ENCODE assay signal across 26 cellular contexts in genomic region chr14:74244115-74244514, GRCh38. TPM values are rescaled to one million over a fixed set of nuclear protein-coding genes. Genes with fewer than 3 reads are reported as not detected.
DNase-seq lines count a peak whose midpoint lies in the region; ATAC-seq, FAIRE-seq and TF ChIP-seq lines count a peak whose summit lies in the region.
"Had no signal": no experiment of that assay in that cellular context is flagged by ENCODE, and none has a peak within 500 bp of the region (broad histone marks: within the 10 kb centered on the region; RNA-seq: fewer than 3 reads in every experiment).

No MANE protein-coding gene starts in this region.

- H2AFZ ChIP-seq in GM12878 (ENCODE audit: control insufficient read depth, low read depth, low read length) = no peak overlapping the region
- no peak overlapping the region for H2AFZ ChIP-seq in osteoblast (ENCODE audit: low read length)

- no peak for TF ChIP-seq EP300 in GM12878 (IDR thresholded peaks at IDR 0.05; ENCODE audit: borderline replicate concordance in 1 of 2, control insufficient read depth in 1 of 2, low read depth in 2 of 2, low read length in 2 of 2)

- no peak overlapping the region for H3K27ac ChIP-seq in HEK293 (ENCODE audit: extremely low read depth, low read depth, low read length)
- H3K27ac ChIP-seq in GM12878 (ENCODE audit: control insufficient read depth, insufficient read depth) = no peak overlapping the region
- H3K27ac ChIP-seq in osteoblast (ENCODE audit: low read depth, low read length) = no peak overlapping the region
- H3K27ac ChIP-seq in testis = no peak overlapping the region
- H3K27ac ChIP-seq in gastrocnemius medialis = no peak overlapping the region
- H3K27ac ChIP-seq: transverse colon, VCaP had no signal

- no TSS peak for BruUV-seq in GM12878 (replicated peaks; lab: Mats Ljungman, UMichigan)

- in situ Hi-C loops in GM12878 (cut with MboI) (no loop called here), gastrocnemius medialis (cut with MboI; ENCODE audit: low sequenced_read_pairs in 4 of 4) (no loop called here)

- H3K9ac ChIP-seq in GM12878 (ENCODE audit: control insufficient read depth, insufficient read depth, low read length) = no peak overlapping the region

- FAIRE-seq in GM12878 (lab: Jason Lieb, UNC) = no peak
- FAIRE-seq: D721Med had no signal

- H3K9me3 ChIP-seq in HEK293 (ENCODE audit: control insufficient read depth, insufficient read depth, low read depth, low read length) = no peaks in the 10 kb centered on the region
- H3K9me3 ChIP-seq in GM12878 (replicated peaks; ENCODE audit: control insufficient read depth, insufficient read depth, low read length) = no peaks in the 10 kb centered on the region
- no peaks in the 10 kb centered on the region for H3K9me3 ChIP-seq in osteoblast (ENCODE audit: low read depth, low read length)
- H3K9me3 ChIP-seq in testis = no peaks in the 10 kb centered on the region
- no peaks in the 10 kb centered on the region for H3K9me3 ChIP-seq in gastrocnemius medialis
- H3K9me3 ChIP-seq: transverse colon had no signal

- peak; percentile 40; the same call in 2 of the 3 replicates for ATAC-seq in GM12878
- ATAC-seq in gastrocnemius medialis = no peak
- ATAC-seq: sciatic nerve; stimulated activated memory B cell treated with anti-CD40 and anti-IgM and Interleukin-4, amounts not matched to agents 10 μg/mL and 1 μg/mL and 100 μg/mL, for 72 hours; T-helper 17 cell had no signal

- RAD21 ChIA-PET in GM12878 (lab: Charles Lee; ENCODE audit: unreplicated experiment) = no interaction called here

- H3K4me2 ChIP-seq in GM12878 (ENCODE audit: control insufficient read depth, insufficient read depth) (no peak overlapping the region), osteoblast (ENCODE audit: insufficient read depth, low read length) (no peak overlapping the region)

- H3K4me1 ChIP-seq in HEK293 (ENCODE audit: control insufficient read depth, insufficient read depth, low read length) (no peaks in the 10 kb centered on the region), GM12878 (ENCODE audit: control insufficient read depth, insufficient read depth, low read length) (no peaks in the 10 kb centered on the region), osteoblast (ENCODE audit: insufficient read depth, low read length) (no peaks in the 10 kb centered on the region), testis (peaks cover 12% of the 10 kb centered on the region), gastrocnemius medialis (peaks cover 12 to 22% of the 10 kb centered on the region in 2 donors)

- DNase-seq in GM10248 (ENCODE audit: extremely low spot score) (no peak), GM12878 (ENCODE audit: low read depth, low spot score) (no peak), osteoblast (ENCODE audit: insufficient read length, low spot score, missing footprints) (peak; percentile 62), testis (no peak), gastrocnemius medialis (no peak), COLO668 (lab: John Stamatoyannopoulos, UW; ENCODE audit: unreplicated experiment) (no peak)
- DNase-seq: activated CD4-positive, alpha-beta memory T cell treated with anti-CD3 and anti-CD28 coated beads for 36 hours; activated naive CD4-positive, alpha-beta T cell treated with anti-CD3 and anti-CD28 coated beads, Interleukin-2, amount 10 ng/mL, durations not matched to agents 7 days and 5 days; activated T-cell treated with anti-CD3 and anti-CD28 coated beads for 4 hours; aorta; GDM1; NCI-H1092; NCI-H2029 treated with DMSO at 0.1 percent for 48 hours; nucleus accumbens; T-helper 17 cell; transverse colon had no signal

- POLR2A ChIA-PET in GM10248 (lab: Yijun Ruan, JAX) (no interaction called here), HEK293 (lab: Yijun Ruan, JAX) (no interaction called here), GM12878 (lab: Charles Lee) (no interaction called here)

- H3K79me2 ChIP-seq in GM12878 (ENCODE audit: control insufficient read depth, insufficient read depth, low read length) (no peaks in the 10 kb centered on the region), osteoblast (ENCODE audit: insufficient read depth, low read length) (no peaks in the 10 kb centered on the region)

- intact Hi-C loops in GM12878 (cut with micrococcal nuclease; ENCODE audit: unreplicated experiment) = no loop called here
- intact Hi-C loops in testis (cut with DNase I; ENCODE audit: low total_unique reads) = no loop called here
- intact Hi-C loops in gastrocnemius medialis (cut with DNase I; ENCODE audit: low total_unique reads) = no loop called here

- H4K20me1 ChIP-seq in GM12878 (ENCODE audit: control insufficient read depth, insufficient read depth) = no peaks in the 10 kb centered on the region
- H4K20me1 ChIP-seq in osteoblast (ENCODE audit: insufficient read depth, low read length) = peaks cover 2% of the 10 kb centered on the region

- no peaks in the 10 kb centered on the region for H3K36me3 ChIP-seq in HEK293 (ENCODE audit: control insufficient read depth in 2 of 2, insufficient read depth in 1 of 2, low read length in 2 of 2)
- H3K36me3 ChIP-seq in GM12878 (ENCODE audit: control insufficient read depth in 2 of 2, insufficient read depth in 2 of 2, low read length in 1 of 2) = no peaks in the 10 kb centered on the region
- H3K36me3 ChIP-seq in osteoblast (ENCODE audit: insufficient read depth, low read length) = no peaks in the 10 kb centered on the region
- H3K36me3 ChIP-seq in testis (ENCODE audit: low read depth, missing control alignments) = no peaks in the 10 kb centered on the region
- H3K36me3 ChIP-seq in gastrocnemius medialis = no peaks in the 10 kb centered on the region
- H3K36me3 ChIP-seq: transverse colon had no signal

- H3K4me3 ChIP-seq in HEK293 (ENCODE audit: low read depth, low read length) (no peak overlapping the region), GM12878 (no peak overlapping the region), osteoblast (ENCODE audit: insufficient read depth, low read length) (no peak overlapping the region), testis (no peak overlapping the region), gastrocnemius medialis (no peak overlapping the region)
- H3K4me3 ChIP-seq: transverse colon had no signal

- SMC1A ChIA-PET in GM12878 (lab: Charles Lee; ENCODE audit: uncharacterized antibody, unreplicated experiment) = no interaction called here

- CTCF ChIA-PET in GM10248 (lab: Yijun Ruan, JAX) = interaction anchor here (1.7 to 2.0 kb wide), 2 partner anchors 13 to 27 kb away, joined by 8 to 10 read pairs; no protein-coding TSS in a partner anchor
- CTCF ChIA-PET in HEK293 (lab: Yijun Ruan, JAX) = interaction anchor here (0.7 kb wide), 2 partner anchors 10 to 114 kb away, joined by 3 read pairs; no protein-coding TSS in a partner anchor
- CTCF ChIA-PET in GM12878 (lab: Yijun Ruan, JAX) = no interaction called here

- TF ChIP-seq CTCF in GM10248 (IDR thresholded peaks at IDR 0.05; ENCODE audit: control extremely low read depth, extremely low read depth, low read depth, missing control alignments) (peak; percentile 1), HEK293 (tag by site-specific recombination; IDR thresholded peaks at IDR 0.05) (no peak), GM12878 (IDR thresholded peaks at IDR 0.05 in 2 of 3, conservative IDR thresholded peaks at IDR 0.05 in 1 of 3; ENCODE audit: control insufficient read depth in 2 of 3, extremely low read depth in 1 of 3, insufficient read depth in 1 of 3, low read depth in 3 of 3, low read length in 3 of 3) (no peak), osteoblast (IDR thresholded peaks at IDR 0.05; ENCODE audit: extremely low read depth, low read depth, low read length) (no peak), testis (IDR thresholded peaks at IDR 0.05) (no peak), gastrocnemius medialis (IDR thresholded peaks at IDR 0.05 in 4 of 5, conservative IDR thresholded peaks at IDR 0.05 in 1 of 5) (no peak)

- 0% methylated on average over 2 of the region's 3 CpGs for WGBS in GM12878 (ENCODE audit: insufficient coverage, insufficient replicate concordance, low lambda C conversion rate, missing lambda C conversion rate)
- WGBS in testis, 2 donors = 53 to 55% methylated on average over 3 of the region's 3 CpGs

- TF ChIP-seq POLR2A in GM12878 (IDR thresholded peaks at IDR 0.05; ENCODE audit: low read depth, low read length) (no peak), testis (IDR thresholded peaks at IDR 0.05) (no peak), gastrocnemius medialis (IDR thresholded peaks at IDR 0.05) (no peak)

- no peak for TF ChIP-seq RAD21 in GM12878 (IDR thresholded peaks at IDR 0.05; ENCODE audit: insufficient read depth, low read depth, low read length)

- H3K27me3 ChIP-seq in GM12878 (replicated peaks in 1 of 2; ENCODE audit: control insufficient read depth in 2 of 2, insufficient read depth in 2 of 2, low read length in 1 of 2) = peaks cover 18 to 29% of the 10 kb centered on the region in 2 experiments
- H3K27me3 ChIP-seq in osteoblast (ENCODE audit: insufficient read depth, low read length) = peaks cover 88% of the 10 kb centered on the region
- peaks cover 3% of the 10 kb centered on the region for H3K27me3 ChIP-seq in testis
- peaks cover 53 to 56% (median 54%) of the 10 kb centered on the region in 3 donors for H3K27me3 ChIP-seq in gastrocnemius medialis

RNA-seq across cellular contexts. Expression of gene VSX2, which starts 4.9 kb away (rescaled TPM):
- not detected in 2 replicates for total RNA-seq in GM12878 (2013; cell fraction: nucleolus; rRNA removed)
- total RNA-seq in GM12878 (2014; rRNA removed) = not detected in 2 replicates
- total RNA-seq in GM12878 (2014; rRNA removed; fragmentation: Illumina TruSeq; extraction: Trizol) = not detected in 2 replicates
- total RNA-seq in GM12878 (2021) = not detected in 2 replicates
- not detected for polyA plus RNA-seq in GM12878 (2011; ENCODE audit: low read depth)
- polyA plus RNA-seq in GM12878 (2011; rRNA removed) = 0.04 TPM in 1 of 2 replicates, not detected in the other
- 0.09 and 0.10 TPM in 2 replicates for polyA plus RNA-seq in GM12878 (2011; cell fraction: cytosol; rRNA removed)
- polyA plus RNA-seq in GM12878 (2011; cell fraction: nucleus; rRNA removed) = 0.04 TPM in 1 of 2 replicates, not detected in the other
- polyA plus RNA-seq in GM12878 (2012) = 0.03 TPM in 1 of 2 replicates, not detected in the other
- polyA plus RNA-seq in GM12878 (2014; fragmentation: Illumina TruSeq; extraction: Trizol) = not detected in 2 replicates
- not detected for polyA plus RNA-seq in GM12878 (2014; fragmentation: Nextera tagmentation; extraction: Ambion mirVana)
- 0.05 TPM in 1 of 2 replicates, not detected in the other for polyA plus RNA-seq in GM12878 (2014; rRNA removed)
- polyA plus RNA-seq in GM12878 (2016; fragmentation: Nextera tagmentation; extraction: Ambion mirVana) = under 1 TPM in 1 of 2 experiments, not detected in 1; 0.05 TPM
- 0.10 TPM in 1 of 2 replicates, not detected in the other for polyA minus RNA-seq in GM12878 (2011; rRNA and poly(A)+ RNA removed)
- not detected in 2 replicates for polyA minus RNA-seq in GM12878 (2011; cell fraction: cytosol; rRNA and poly(A)+ RNA removed)
- polyA minus RNA-seq in GM12878 (2011; cell fraction: nucleus; rRNA and poly(A)+ RNA removed) = not detected in 2 replicates
- not detected in 2 replicates for total RNA-seq in osteoblast
- total RNA-seq in testis = under 1 TPM; 0.16 to 0.37 TPM
- 0.55 TPM for polyA plus RNA-seq in testis (ENCODE audit: insufficient read depth, low read depth, low replicate concordance)
- not detected for total RNA-seq in gastrocnemius medialis
- total RNA-seq: activated CD4-positive, alpha-beta memory T cell treated with anti-CD3 and anti-CD28 coated beads for 36 hours; aorta; cerebellum; fibroblast of lung; lower leg skin; NCI-H460; sciatic nerve; T-helper 17 cell; transverse colon had no signal
- polyA plus RNA-seq: aorta, BJ, fibroblast of lung had no signal

RNA-seq across cellular contexts. Expression of gene ABCD4, which starts 58.6 kb away (rescaled TPM):
- total RNA-seq in GM12878 (2013; cell fraction: nucleolus; rRNA removed) = 133 and 139 TPM in 2 replicates
- total RNA-seq in GM12878 (2014; rRNA removed) (26.4 and 30.0 TPM in 2 replicates), GM12878 (2014; rRNA removed; fragmentation: Illumina TruSeq; extraction: Trizol) (12.3 and 12.9 TPM in 2 replicates), GM12878 (2021) (26.1 and 29.5 TPM in 2 replicates), osteoblast (35.7 and 38.7 TPM in 2 replicates), testis (10 to 100 TPM; 86.7 to 89.4 TPM), gastrocnemius medialis (10 to 100 TPM in 3 of 4 donors, 1 to 10 TPM in 1; 9.1 to 20.0 (median 11.5) TPM)
- 16.1 TPM for polyA plus RNA-seq in GM12878 (2011; ENCODE audit: low read depth)
- polyA plus RNA-seq in GM12878 (2011; rRNA removed) (14.4 and 17.9 TPM in 2 replicates), GM12878 (2014; fragmentation: Illumina TruSeq; extraction: Trizol) (12.9 and 22.5 TPM in 2 replicates), GM12878 (2014; fragmentation: Nextera tagmentation; extraction: Ambion mirVana) (1 to 10 TPM; 5.7 to 6.2 TPM), GM12878 (2014; rRNA removed) (24.2 and 29.0 TPM in 2 replicates), GM12878 (2016; fragmentation: Nextera tagmentation; extraction: Ambion mirVana) (10 to 100 TPM; 24.2 to 24.7 TPM), testis (ENCODE audit: insufficient read depth, low read depth, low replicate concordance) (53.8 TPM)
- 25.2 and 27.1 TPM in 2 replicates for polyA plus RNA-seq in GM12878 (2011; cell fraction: cytosol; rRNA removed)
- 134 and 154 TPM in 2 replicates for polyA plus RNA-seq in GM12878 (2011; cell fraction: nucleus; rRNA removed)
- 24.0 and 32.0 TPM in 2 replicates for polyA plus RNA-seq in GM12878 (2012)
- 26.9 and 29.8 TPM in 2 replicates for polyA minus RNA-seq in GM12878 (2011; rRNA and poly(A)+ RNA removed)
- 11.2 and 15.0 TPM in 2 replicates for polyA minus RNA-seq in GM12878 (2011; cell fraction: cytosol; rRNA and poly(A)+ RNA removed)
- 42.8 and 71.7 TPM in 2 replicates for polyA minus RNA-seq in GM12878 (2011; cell fraction: nucleus; rRNA and poly(A)+ RNA removed)
